Comparison of ENCODE assay signal across 10 cellular contexts in the genomic region with DNA sequence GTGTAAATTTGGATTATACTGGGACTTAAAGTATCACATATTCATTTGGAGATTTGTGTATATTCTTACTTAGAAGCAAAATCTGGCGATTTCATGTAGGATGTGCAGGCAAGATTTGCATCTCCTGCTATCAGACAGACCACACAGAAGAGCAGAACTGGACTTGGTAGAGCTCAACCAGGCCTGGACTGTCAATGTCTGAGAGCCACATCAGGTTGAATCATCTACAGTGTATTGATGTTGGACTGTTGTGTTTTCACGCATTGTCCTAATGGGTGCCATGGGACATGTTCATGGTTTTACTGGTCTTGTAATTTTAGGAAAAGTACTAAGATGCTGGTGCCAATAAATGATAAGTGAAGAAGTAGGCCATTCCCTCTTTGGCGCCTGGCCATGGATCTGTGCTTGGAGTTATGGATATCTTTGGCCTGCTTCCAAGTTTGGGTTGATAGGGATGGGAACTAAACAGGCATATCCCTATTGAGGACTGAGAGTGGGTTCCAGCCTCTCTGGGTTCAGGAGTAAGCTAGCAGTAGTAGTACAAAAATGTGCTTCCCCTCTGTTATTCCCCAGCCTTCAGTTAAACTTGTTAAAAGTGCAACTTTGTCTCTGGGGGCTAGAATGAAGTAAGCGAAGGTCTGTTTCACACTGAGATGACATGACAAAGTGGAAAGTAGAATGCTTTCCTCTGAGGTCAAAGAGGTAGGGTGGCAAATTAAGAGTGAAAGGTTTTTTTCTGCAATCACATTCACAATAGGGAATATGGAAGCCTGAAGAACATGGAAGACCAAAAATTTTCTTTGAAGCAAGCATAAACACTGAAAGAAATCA. TPM values are rescaled to one million over a fixed set of nuclear protein-coding genes. Genes with fewer than 3 reads are reported as not detected.
DNase-seq lines count a peak whose midpoint lies in the region; ATAC-seq and TF ChIP-seq lines count a peak whose summit lies in the region.
"Had no signal": no experiment of that assay in that cellular context is flagged by ENCODE, and none has a peak within 500 bp of the region (broad histone marks: within the 10 kb centered on the region; RNA-seq: fewer than 3 reads in every experiment).

No MANE protein-coding gene starts in this region.

- H3K9me3 ChIP-seq in left ventricle myocardium inferior (replicated peaks) (no peaks in the 10 kb centered on the region), neural progenitor cell (ENCODE audit: low read depth) (no peaks in the 10 kb centered on the region), testis (no peaks in the 10 kb centered on the region)
- H3K9me3 ChIP-seq: thyroid gland had no signal

- H3K4me3 Mint-ChIP-seq in neural progenitor cell: no peak overlapping the region
- H3K4me3 Mint-ChIP-seq: T-helper 17 cell had no signal

- H3K36me3 Mint-ChIP-seq in neural progenitor cell: no peaks in the 10 kb centered on the region

- intact Hi-C loops in left ventricle myocardium inferior (cut with micrococcal nuclease): loop anchor here (10.0 kb wide), 1 partner anchor 61 kb away; the partner anchor contains the start of gene NAB1
- intact Hi-C loops in testis (cut with DNase I; ENCODE audit: low total_unique reads): no loop called here

- H3K36me3 ChIP-seq in left ventricle myocardium inferior (no peaks in the 10 kb centered on the region), neural progenitor cell (no peaks in the 10 kb centered on the region), testis (ENCODE audit: low read depth, missing control alignments) (no peaks in the 10 kb centered on the region)
- H3K36me3 ChIP-seq: thyroid gland had no signal

- peaks cover 4% of the 10 kb centered on the region for H3K27me3 Mint-ChIP-seq in neural progenitor cell (ENCODE audit: insufficient read depth, low read depth)
- H3K27me3 Mint-ChIP-seq: T-helper 17 cell had no signal

- H3F3A ChIP-seq in neural progenitor cell (ENCODE audit: low read depth): no peaks in the 10 kb centered on the region

- no peaks in the 10 kb centered on the region for H3K79me2 ChIP-seq in neural progenitor cell (ENCODE audit: low read depth)

- H3K9ac ChIP-seq in neural progenitor cell: no peak overlapping the region

- H3K4me2 ChIP-seq in neural progenitor cell: no peak overlapping the region

- peaks cover 4% of the 10 kb centered on the region for H3K4me1 Mint-ChIP-seq in neural progenitor cell

- WGBS in testis, 2 donors: 79 to 89% methylated on average over 4 of the region's 4 CpGs

- ATAC-seq in GM18520 (IDR thresholded peaks at IDR 0.05; ENCODE audit: unreplicated experiment) (peak; percentile 36), GM21619 (IDR thresholded peaks at IDR 0.05; ENCODE audit: unreplicated experiment) (peak; percentile 69), HG03469 (IDR thresholded peaks at IDR 0.05; ENCODE audit: unreplicated experiment) (peak; percentile 53)
- ATAC-seq: T-helper 17 cell had no signal

- no peak overlapping the region for H3K4me3 ChIP-seq in left ventricle myocardium inferior
- no peak overlapping the region for H3K4me3 ChIP-seq in neural progenitor cell
- H3K4me3 ChIP-seq in testis: no peak overlapping the region
- H3K4me3 ChIP-seq: thyroid gland had no signal

- DNase-seq in left ventricle myocardium inferior (peak; percentile 64), SKM-1 treated with dmso at 0.1 percent for 144 hours (lab: John Stamatoyannopoulos, UW; ENCODE audit: unreplicated experiment) (no peak), neural progenitor cell (ENCODE audit: low spot score) (no peak), testis (no peak)
- no peak for DNase-seq in stimulated activated naive CD4-positive, alpha-beta T cell treated with Interleukin-2 at 50 U/mL for 16 hours (lab: John Stamatoyannopoulos, UW)
- DNase-seq: T-helper 17 cell had no signal

- no peak overlapping the region for H2AFZ ChIP-seq in neural progenitor cell (replicated peaks)

- no peaks in the 10 kb centered on the region for H3K9me3 Mint-ChIP-seq in neural progenitor cell

- no peak for TF ChIP-seq POLR2A in testis (IDR thresholded peaks at IDR 0.05)

- H3K4me1 ChIP-seq in left ventricle myocardium inferior (peaks cover 55% of the 10 kb centered on the region), neural progenitor cell (no peaks in the 10 kb centered on the region), testis (peaks cover 12% of the 10 kb centered on the region)
- H3K4me1 ChIP-seq: thyroid gland had no signal

- TF ChIP-seq CTCF in left ventricle myocardium inferior (IDR thresholded peaks at IDR 0.05; ENCODE audit: borderline replicate concordance) (no peak), neural progenitor cell (IDR thresholded peaks at IDR 0.05) (no peak), testis (IDR thresholded peaks at IDR 0.05) (no peak)

- H3K27me3 ChIP-seq in left ventricle myocardium inferior (ENCODE audit: low read depth) (no peaks in the 10 kb centered on the region), neural progenitor cell (no peaks in the 10 kb centered on the region), testis (no peaks in the 10 kb centered on the region)
- H3K27me3 ChIP-seq: thyroid gland had no signal

- H4K20me1 ChIP-seq in neural progenitor cell (ENCODE audit: low read depth): no peaks in the 10 kb centered on the region

- peak overlapping the region; percentile 73 for H3K27ac ChIP-seq in left ventricle myocardium inferior (replicated peaks)
- H3K27ac ChIP-seq in neural progenitor cell: no peak overlapping the region
- no peak overlapping the region for H3K27ac ChIP-seq in testis
- H3K27ac ChIP-seq: thyroid gland had no signal

- no peak overlapping the region for H3K27ac Mint-ChIP-seq in neural progenitor cell
- H3K27ac Mint-ChIP-seq: T-helper 17 cell had no signal

RNA-seq across cellular contexts. Expression of gene NEMP2, which starts 49.2 kb away (rescaled TPM):
- 1.5 TPM for total RNA-seq in left ventricle myocardium inferior
- total RNA-seq in neural progenitor cell (ENCODE audit: low replicate concordance): 3.9 and 13.8 TPM in 2 replicates
- total RNA-seq in testis: 10 to 100 TPM in 1 of 2 donors, 1 to 10 TPM in 1; 8.1 to 16.8 TPM
- polyA plus RNA-seq in testis (ENCODE audit: insufficient read depth, low read depth, low replicate concordance): 32.0 TPM
